ENCODE assay signal across 1 cellular context in the genomic region with DNA sequence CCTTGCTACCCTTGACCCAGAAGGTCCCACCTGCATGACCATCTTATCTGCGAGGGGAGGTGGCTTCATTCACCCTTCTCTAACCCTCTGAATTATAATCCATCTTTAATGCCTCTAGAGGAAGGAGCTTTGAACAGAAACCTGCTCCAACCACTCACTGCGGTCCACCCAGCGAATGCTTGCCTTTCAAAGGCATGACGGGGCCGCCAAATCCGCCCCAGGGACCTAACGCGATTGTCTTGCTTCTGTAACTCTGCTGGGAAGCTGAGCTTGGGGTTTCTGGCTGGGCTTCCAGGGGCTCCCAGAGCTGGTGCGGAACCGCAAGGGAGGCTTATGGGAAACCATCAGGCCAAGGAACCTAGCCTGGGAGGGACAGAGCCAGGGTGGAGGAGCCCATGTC.
TF ChIP-seq lines count a peak whose summit lies in the region.

No MANE protein-coding gene starts in this region.

TF ChIP-seq in H1, 55 proteins besides CTCF, POLR2A, EP300 and RAD21:
- TF ChIP-seq POLR2AphosphoS5 (IDR thresholded peaks at IDR 0.05; ENCODE audit: low read depth, low read length) (no peak), POU5F1 (IDR thresholded peaks at IDR 0.05; ENCODE audit: low read depth, low read length) (no peak), CEBPB (IDR thresholded peaks at IDR 0.05; ENCODE audit: low read depth, low read length) (no peak), GTF2F1 (IDR thresholded peaks at IDR 0.05; ENCODE audit: borderline replicate concordance, low read depth, low read length) (no peak), SRF (IDR thresholded peaks at IDR 0.05; ENCODE audit: low read depth, low read length) (no peak), MAFK (IDR thresholded peaks at IDR 0.05; ENCODE audit: low read depth, low read length) (no peak), GABPA (IDR thresholded peaks at IDR 0.05; ENCODE audit: borderline replicate concordance, insufficient read depth, low read length) (no peak), CBX8 (IDR thresholded peaks at IDR 0.05; ENCODE audit: borderline replicate concordance, low read depth, low read length) (no peak), BRCA1 (IDR thresholded peaks at IDR 0.05; ENCODE audit: low read depth, low read length) (no peak), ATF3 (IDR thresholded peaks at IDR 0.05; ENCODE audit: insufficient read depth, low read depth, low read length) (no peak), BACH1 (IDR thresholded peaks at IDR 0.05; ENCODE audit: low read length) (no peak), NANOG (IDR thresholded peaks at IDR 0.05; ENCODE audit: insufficient read depth, low read depth, low read length, poor library complexity, severe bottlenecking) (no peak), CHD2 (IDR thresholded peaks at IDR 0.05; ENCODE audit: low read length) (no peak), YY1 (IDR thresholded peaks at IDR 0.05; ENCODE audit: low read depth, low read length) (no peak), JUN (IDR thresholded peaks at IDR 0.05; ENCODE audit: low read depth, low read length) (no peak)
TF ChIP-seq in H1: peak in this region for 0.
